In genomic region chr3:184566441-184567414, GRCh38 we compare ENCODE assay signal across 11 cellular contexts. TPM values are rescaled to one million over a fixed set of nuclear protein-coding genes. Genes with fewer than 3 reads are reported as not detected.
DNase-seq lines count a peak whose midpoint lies in the region; ATAC-seq and TF ChIP-seq lines count a peak whose summit lies in the region.
"Had no signal": no experiment of that assay in that cellular context is flagged by ENCODE, and none has a peak within 500 bp of the region (broad histone marks: within the 10 kb centered on the region; RNA-seq: fewer than 3 reads in every experiment).

No MANE protein-coding gene starts in this region.

- TF ChIP-seq POLR2A in body of pancreas (IDR thresholded peaks at IDR 0.05): no peak

- H3K9me3 ChIP-seq in body of pancreas: no peaks in the 10 kb centered on the region
- no peaks in the 10 kb centered on the region for H3K9me3 ChIP-seq in mesenchymal stem cell (ENCODE audit: control insufficient read depth, low read length)
- no peaks in the 10 kb centered on the region for H3K9me3 ChIP-seq in WERI-Rb-1 (ENCODE audit: severe bottlenecking)

- ATAC-seq in body of pancreas (no peak), GM18907 (IDR thresholded peaks at IDR 0.05; ENCODE audit: unreplicated experiment) (no peak)
- ATAC-seq: GM12878 had no signal

- WGBS in body of pancreas, 2 donors: 50 to 57% methylated on average over 8 to 14 of the region's 14 CpGs
- 72% methylated on average over 10 of the region's 14 CpGs for WGBS in mesenchymal stem cell

- H4K91ac ChIP-seq in mesenchymal stem cell (ENCODE audit: low read length): peak overlapping the region; percentile 97

- H3K27me3 ChIP-seq in body of pancreas (no peaks in the 10 kb centered on the region), mesenchymal stem cell (ENCODE audit: control insufficient read depth in 1 of 2, insufficient read depth in 1 of 2, low read length in 2 of 2) (peaks cover 0 to 63% of the 10 kb centered on the region in 2 experiments), WERI-Rb-1 (ENCODE audit: insufficient read depth, low read depth, severe bottlenecking) (no peaks in the 10 kb centered on the region)

- H3K27ac ChIP-seq in body of pancreas (peak overlapping the region; percentile 82 to 90 (median 85)), mesenchymal stem cell (ENCODE audit: low read length, poor library complexity, severe bottlenecking) (no peak overlapping the region), temporal lobe (ENCODE audit: low read depth, low read length) (peak overlapping the region; percentile 75), WERI-Rb-1 (no peak overlapping the region)

- H3K79me1 ChIP-seq in mesenchymal stem cell (replicated peaks; ENCODE audit: low read length, poor library complexity, severe bottlenecking): no peaks in the 10 kb centered on the region

- no peak overlapping the region for H2AFZ ChIP-seq in mesenchymal stem cell (ENCODE audit: low read depth, low read length)

- peak overlapping the region; percentile 73 for H4K8ac ChIP-seq in mesenchymal stem cell (ENCODE audit: low read length)

- intact Hi-C loops in body of pancreas (cut with DNase I): no loop called here

- H3K4ac ChIP-seq in mesenchymal stem cell (ENCODE audit: low read depth in 1 of 2, low read length in 2 of 2): peak overlapping the region; percentile 54 to 89

- H3K23ac ChIP-seq in mesenchymal stem cell (ENCODE audit: low read length in 2 of 2): no peak overlapping the region

- peak overlapping the region in 1 of 2 experiments; percentile 93 for H3K14ac ChIP-seq in mesenchymal stem cell (ENCODE audit: low read length in 2 of 2)

- H3K18ac ChIP-seq in mesenchymal stem cell (ENCODE audit: low read depth in 1 of 2, low read length in 2 of 2): peak overlapping the region; percentile 85 to 86

- H2BK120ac ChIP-seq in mesenchymal stem cell (ENCODE audit: low read depth, low read length): peak overlapping the region; percentile 78

- no peak overlapping the region for H2BK5ac ChIP-seq in mesenchymal stem cell (ENCODE audit: low read depth, low read length, poor library complexity, severe bottlenecking)

- H3K36me3 ChIP-seq in body of pancreas (replicated peaks in 1 of 2; ENCODE audit: insufficient read depth in 1 of 2, low read depth in 2 of 2): no peaks in the 10 kb centered on the region
- H3K36me3 ChIP-seq in mesenchymal stem cell (ENCODE audit: control insufficient read depth in 1 of 2, insufficient read depth in 2 of 2, low read depth in 1 of 2, low read length in 2 of 2): no peaks in the 10 kb centered on the region
- no peaks in the 10 kb centered on the region for H3K36me3 ChIP-seq in WERI-Rb-1

- H3K4me3 ChIP-seq in LNCaP clone FGC (ENCODE audit: low read depth, low read length) (peak overlapping the region; percentile 24), body of pancreas (no peak overlapping the region), mesenchymal stem cell (ENCODE audit: insufficient read depth in 1 of 2, low read depth in 1 of 2, low read length in 2 of 2) (no peak overlapping the region), WERI-Rb-1 (ENCODE audit: low read depth, low read length) (no peak overlapping the region)
- H3K4me3 ChIP-seq: GM12878 had no signal

- peaks cover 71% of the 10 kb centered on the region for H3K4me1 ChIP-seq in body of pancreas
- H3K4me1 ChIP-seq in mesenchymal stem cell (ENCODE audit: control insufficient read depth, insufficient read depth, low read depth, low read length): peaks cover 38% of the 10 kb centered on the region

- H3K9ac ChIP-seq in mesenchymal stem cell (ENCODE audit: low read length): peak overlapping the region; percentile 70

- no peak overlapping the region for H2AK5ac ChIP-seq in mesenchymal stem cell (ENCODE audit: low read length, severe bottlenecking)

- peak; percentile 45 for DNase-seq in LNCaP clone FGC (ENCODE audit: low read depth)
- peak in 2 of 4 donors; percentile 60 to 65 for DNase-seq in body of pancreas
- DNase-seq in mesenchymal stem cell: no peak
- DNase-seq in stimulated activated CD4-positive, alpha-beta T cell treated with anti-CD3 and anti-CD28 coated beads, Interleukin-12 subunit alpha, Interleukin-12 subunit beta, amount 100 ng/mL, for 4 hours: no peak
- DNase-seq in WERI-Rb-1: no peak
- DNase-seq: activated T-cell treated with anti-CD3 and anti-CD28 coated beads, Interleukin-2, amount 50 U/mL, for 1 hour; central memory CD4-positive, alpha-beta T cell had no signal

- H2BK12ac ChIP-seq in mesenchymal stem cell (ENCODE audit: low read length in 2 of 2): peak overlapping the region; percentile 88 to 97

- TF ChIP-seq CTCF in LNCaP clone FGC (IDR thresholded peaks at IDR 0.05; ENCODE audit: control insufficient read depth, extremely low read depth, insufficient read depth) (no peak), body of pancreas (IDR thresholded peaks at IDR 0.05) (no peak), WERI-Rb-1 (IDR thresholded peaks at IDR 0.05; ENCODE audit: low read depth, low read length) (no peak)

- H2BK15ac ChIP-seq in mesenchymal stem cell (ENCODE audit: low read depth, poor library complexity, severe bottlenecking): peak overlapping the region; percentile 98

- H3K4me2 ChIP-seq in mesenchymal stem cell (ENCODE audit: low read length, poor library complexity, severe bottlenecking): no peak overlapping the region

RNA-seq across cellular contexts. Expression of gene EPHB3, which starts 5.1 kb away (rescaled TPM):
- total RNA-seq in body of pancreas (10 to 100 TPM in 1 of 2 donors, 1 to 10 TPM in 1; 7.9 to 10.1 TPM), temporal lobe (3.7 TPM)
- polyA plus RNA-seq in mesenchymal stem cell (2013, experiment 1 of 2): 2.3 TPM
- polyA plus RNA-seq in mesenchymal stem cell (2013, experiment 2 of 2): 2.2 TPM
- total RNA-seq: GM12878, OCI-LY7 had no signal

Comparison
In these comparisons a context has a peak if more than half of its experiments do, and no peak if none do; other contexts are left out.
1. H3K27ac ChIP-seq: peak in body of pancreas (4 of 4) and temporal lobe (single experiment); none in mesenchymal stem cell (single experiment) and WERI-Rb-1 (single experiment).